ENCODE assay signal across 20 cellular contexts in the genomic region with DNA sequence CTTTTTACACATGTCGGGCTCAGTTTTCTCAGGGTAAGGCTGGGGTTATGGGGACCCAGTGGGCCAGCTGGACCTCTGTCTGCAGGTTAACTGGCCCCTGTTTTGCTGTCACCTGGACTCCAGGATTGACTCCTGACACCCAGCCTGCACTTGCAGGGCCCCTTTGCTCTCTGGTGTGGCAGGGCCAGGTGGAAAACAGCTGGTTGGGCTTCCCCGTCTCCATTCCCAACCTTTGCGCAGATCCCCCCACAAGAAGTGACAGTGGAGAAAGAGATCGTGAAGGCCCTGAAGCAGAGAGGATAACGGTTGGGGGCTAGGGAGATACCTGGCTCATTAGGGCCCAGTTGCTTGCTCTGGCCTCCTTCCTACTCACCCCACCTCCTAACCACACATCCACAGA. TPM values are rescaled to one million over a fixed set of nuclear protein-coding genes. Genes with fewer than 3 reads are reported as not detected.
"Had no signal": no experiment of that assay in that cellular context is flagged by ENCODE, and none has a peak within 500 bp of the region (broad histone marks: within the 10 kb centered on the region; RNA-seq: fewer than 3 reads in every experiment).

No MANE protein-coding gene starts in this region.

- H3K9me3 ChIP-seq: breast epithelium, heart right ventricle, thoracic aorta had no signal

- H3K27ac Mint-ChIP-seq: activated CD8-positive, alpha-beta T cell treated with anti-CD3 and anti-CD28 coated beads for 36 hours; activated naive CD4-positive, alpha-beta T cell treated with anti-CD3 and anti-CD28 coated beads, Interleukin-2, amount 50 U/mL, for 72 hours; effector memory CD8-positive, alpha-beta T cell; stimulated activated naive CD8-positive, alpha-beta T cell treated with anti-CD3 and anti-CD28 coated beads, Interleukin-15, amount 100 ng/mL, for 72 hours had no signal

- H3K4me3 Mint-ChIP-seq: activated CD8-positive, alpha-beta T cell treated with anti-CD3 and anti-CD28 coated beads for 36 hours; effector memory CD8-positive, alpha-beta T cell; stimulated activated naive CD8-positive, alpha-beta T cell treated with anti-CD3 and anti-CD28 coated beads, Interleukin-15, amount 100 ng/mL, for 72 hours had no signal

- H3K27ac ChIP-seq: breast epithelium had no signal

- H3K4me3 ChIP-seq: breast epithelium, heart right ventricle, lung, thoracic aorta had no signal

- H3K9me3 Mint-ChIP-seq: activated CD8-positive, alpha-beta T cell treated with anti-CD3 and anti-CD28 coated beads for 36 hours; activated naive CD4-positive, alpha-beta T cell treated with anti-CD3 and anti-CD28 coated beads, Interleukin-2, amount 50 U/mL, for 72 hours; activated T-cell treated with anti-CD3 and anti-CD28 coated beads, Interleukin-2, amount 50 U/mL, for 4 hours; effector memory CD8-positive, alpha-beta T cell; stimulated activated naive CD8-positive, alpha-beta T cell treated with anti-CD3 and anti-CD28 coated beads, Interleukin-15, amount 100 ng/mL, for 72 hours had no signal

- ATAC-seq: activated CD8-positive, alpha-beta T cell treated with anti-CD3 and anti-CD28 coated beads for 36 hours; activated naive CD4-positive, alpha-beta T cell treated with anti-CD3 and anti-CD28 coated beads, Interleukin-2, amount 50 U/mL, for 72 hours; activated T-cell treated with anti-CD3 and anti-CD28 coated beads, Interleukin-2, amount 50 U/mL, for 4 hours; effector memory CD8-positive, alpha-beta T cell; heart right ventricle; left colon; right cardiac atrium had no signal

- H3K27me3 ChIP-seq: breast epithelium had no signal

- H3K36me3 Mint-ChIP-seq: activated naive CD4-positive, alpha-beta T cell treated with anti-CD3 and anti-CD28 coated beads, Interleukin-2, amount 50 U/mL, for 72 hours had no signal

- H3K36me3 ChIP-seq: breast epithelium, heart right ventricle, thoracic aorta had no signal

- DNase-seq: activated CD4-positive, alpha-beta T cell treated with anti-CD3 and anti-CD28 coated beads for 4 hours; activated CD8-positive, alpha-beta T cell treated with anti-CD3 and anti-CD28 coated beads for 36 hours; activated effector memory CD4-positive, alpha-beta T cell treated with Interleukin-2 at 50 U/mL for 16 hours; activated T-cell treated with anti-CD3 and anti-CD28 coated beads, Interleukin-2, amount 50 U/mL, for 4 hours; anterior cingulate cortex; dermis blood vessel endothelial cell; effector memory CD8-positive, alpha-beta T cell; heart right ventricle; left colon; right cardiac atrium; stimulated activated naive CD8-positive, alpha-beta T cell treated with anti-CD3 and anti-CD28 coated beads, Interleukin-15, amount 100 ng/mL, for 72 hours; T-helper 2 cell had no signal

RNA-seq across cellular contexts. Expression of a gene that starts 1.5 kb away (rescaled TPM):
- total RNA-seq: activated CD8-positive, alpha-beta T cell treated with anti-CD3 and anti-CD28 coated beads for 36 hours; activated naive CD4-positive, alpha-beta T cell treated with anti-CD3 and anti-CD28 coated beads, Interleukin-2, amount 50 U/mL, for 72 hours; activated T-cell treated with anti-CD3 and anti-CD28 coated beads, Interleukin-2, amount 50 U/mL, for 4 hours had no signal

RNA-seq across cellular contexts. Expression of a gene that starts 40.6 kb away (rescaled TPM):
- total RNA-seq: dermis blood vessel endothelial cell had no signal

RNA-seq across cellular contexts. Expression of a gene that starts 44.7 kb away (rescaled TPM):
- total RNA-seq: activated CD8-positive, alpha-beta T cell treated with anti-CD3 and anti-CD28 coated beads for 36 hours; activated naive CD4-positive, alpha-beta T cell treated with anti-CD3 and anti-CD28 coated beads, Interleukin-2, amount 50 U/mL, for 72 hours; activated T-cell treated with anti-CD3 and anti-CD28 coated beads, Interleukin-2, amount 50 U/mL, for 4 hours; breast epithelium; cerebellum; dermis blood vessel endothelial cell; epithelial cell of proximal tubule; frontal cortex; heart right ventricle; left colon; lung; right cardiac atrium; thoracic aorta; ureter had no signal

RNA-seq across cellular contexts. Expression of a gene that starts 58.2 kb away (rescaled TPM):
- total RNA-seq: activated CD8-positive, alpha-beta T cell treated with anti-CD3 and anti-CD28 coated beads for 36 hours; activated naive CD4-positive, alpha-beta T cell treated with anti-CD3 and anti-CD28 coated beads, Interleukin-2, amount 50 U/mL, for 72 hours; activated T-cell treated with anti-CD3 and anti-CD28 coated beads, Interleukin-2, amount 50 U/mL, for 4 hours; breast epithelium; cerebellum; dermis blood vessel endothelial cell; epithelial cell of proximal tubule; frontal cortex; heart right ventricle; left colon; lung; right cardiac atrium; ureter had no signal
